24 cellular contexts compared by ENCODE assay signal in the genomic region with DNA sequence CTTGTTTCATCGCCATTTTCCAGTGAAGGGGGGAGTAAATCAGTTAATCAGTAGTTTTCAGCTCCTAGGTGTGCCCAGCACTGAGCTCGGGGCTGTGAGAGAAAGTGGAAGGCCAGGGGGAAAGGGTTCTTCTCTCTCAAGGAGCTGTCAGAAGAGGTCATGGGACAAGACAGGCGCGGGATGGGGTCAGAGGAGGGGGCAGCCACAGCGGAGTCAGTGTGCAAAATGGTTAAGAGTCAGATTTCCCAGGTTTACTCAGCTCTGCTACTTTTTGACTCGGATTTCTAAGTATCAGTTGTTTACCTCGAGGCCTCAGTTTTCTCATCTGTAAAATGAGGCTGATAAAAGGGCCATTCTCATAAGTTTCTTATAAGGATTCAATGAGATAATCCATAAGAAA. TPM values are rescaled to one million over a fixed set of nuclear protein-coding genes. Genes with fewer than 3 reads are reported as not detected.
DNase-seq lines count a peak whose midpoint lies in the region; ATAC-seq and TF ChIP-seq lines count a peak whose summit lies in the region.
"Had no signal": no experiment of that assay in that cellular context is flagged by ENCODE, and none has a peak within 500 bp of the region (broad histone marks: within the 10 kb centered on the region; RNA-seq: fewer than 3 reads in every experiment).

No MANE protein-coding gene starts in this region.

- no peaks in the 10 kb centered on the region for H3K9me2 ChIP-seq in PC-3 (replicated peaks; ENCODE audit: low read length)
- H3K9me2 ChIP-seq: SK-N-SH had no signal

- peaks cover 42% of the 10 kb centered on the region for H3K4me1 Mint-ChIP-seq in T-helper 2 cell treated with Interferon-gamma antibody and Interleukin-4, amounts not matched to agents 5 μg/mL and 100 μg/mL, for 36 hours (ENCODE audit: low read depth)

- H3F3A ChIP-seq in PC-3 (ENCODE audit: low read length, unreplicated experiment) = no peaks in the 10 kb centered on the region

- H3K27ac Mint-ChIP-seq in T-helper 2 cell treated with Interferon-gamma antibody and Interleukin-4, amounts not matched to agents 5 μg/mL and 100 μg/mL, for 36 hours = peak overlapping the region; percentile 77
- H3K27ac Mint-ChIP-seq: activated naive CD4-positive, alpha-beta T cell treated with anti-CD3 and anti-CD28 coated beads, Interleukin-2, amount 10 ng/mL, durations not matched to agents 7 days and 5 days had no signal

- peaks cover 0 to 4% (median 2%) of the 10 kb centered on the region in 11 experiments; a peak in 8 of 22 replicates for H4K20me1 ChIP-seq in BLaER1 treated with 17β-estradiol and CSF1 and Interleukin-3, amounts not matched to agents 10 nM and 100 nM
- no peaks in the 10 kb centered on the region for H4K20me1 ChIP-seq in PC-3 (ENCODE audit: low read length)

- no peaks in the 10 kb centered on the region for H3K79me2 ChIP-seq in PC-3 (ENCODE audit: low read length)

- H3K4me3 ChIP-seq in BLaER1 treated with 17β-estradiol and CSF1 and Interleukin-3, amounts not matched to agents 10 nM and 100 nM = no peak overlapping the region
- H3K4me3 ChIP-seq in PC-3 (ENCODE audit: low read length) = no peak overlapping the region
- H3K4me3 ChIP-seq: A549, coronary artery, smooth muscle cell, testis, vagina had no signal

- H3K4me3 Mint-ChIP-seq in T-helper 2 cell treated with Interferon-gamma antibody and Interleukin-4, amounts not matched to agents 5 μg/mL and 100 μg/mL, for 36 hours = peak overlapping the region; percentile 78
- H3K4me3 Mint-ChIP-seq: activated naive CD4-positive, alpha-beta T cell treated with anti-CD3 and anti-CD28 coated beads, Interleukin-2, amount 10 ng/mL, durations not matched to agents 7 days and 5 days had no signal

- peaks cover 6% of the 10 kb centered on the region for H3K27me3 Mint-ChIP-seq in T-helper 2 cell treated with Interferon-gamma antibody and Interleukin-4, amounts not matched to agents 5 μg/mL and 100 μg/mL, for 36 hours (ENCODE audit: low read depth)

- CTCF ChIA-PET in PC-3 (lab: Charles Lee) = no interaction called here

- H3K9me3 ChIP-seq in BLaER1 treated with 17β-estradiol and CSF1 and Interleukin-3, amounts not matched to agents 10 nM and 100 nM (replicated peaks in 1 of 11) = peaks cover 0 to 7% (median 0%) of the 10 kb centered on the region in 11 experiments; a peak in 3 of 22 replicates
- H3K9me3 ChIP-seq in PC-3 (ENCODE audit: low read length) = no peaks in the 10 kb centered on the region
- H3K9me3 ChIP-seq: SK-N-SH, testis, vagina had no signal

- peaks cover 9 to 62% (median 47%) of the 10 kb centered on the region in 10 experiments; a peak in 18 of 20 replicates for H3K4me1 ChIP-seq in BLaER1 treated with 17β-estradiol and CSF1 and Interleukin-3, amounts not matched to agents 10 nM and 100 nM
- H3K4me1 ChIP-seq in PC-3 (ENCODE audit: insufficient read depth, low read length) = no peaks in the 10 kb centered on the region

- no peaks in the 10 kb centered on the region for H3K36me3 Mint-ChIP-seq in T-helper 2 cell treated with Interferon-gamma antibody and Interleukin-4, amounts not matched to agents 5 μg/mL and 100 μg/mL, for 36 hours (ENCODE audit: low read depth)
- H3K36me3 Mint-ChIP-seq: activated naive CD4-positive, alpha-beta T cell treated with anti-CD3 and anti-CD28 coated beads, Interleukin-2, amount 10 ng/mL, durations not matched to agents 7 days and 5 days; naive thymus-derived CD8-positive, alpha-beta T cell had no signal

- ATAC-seq in PC-3 = no peak
- no peak for ATAC-seq in HG02981 (IDR thresholded peaks at IDR 0.05; ENCODE audit: unreplicated experiment)
- ATAC-seq: A549; naive thymus-derived CD8-positive, alpha-beta T cell had no signal

- H2AFZ ChIP-seq in PC-3 (ENCODE audit: low read length) = no peak overlapping the region

- POLR2A ChIA-PET in PC-3 (lab: Charles Lee; ENCODE audit: unreplicated experiment) = no interaction called here

- no peaks in the 10 kb centered on the region for H3K9me3 Mint-ChIP-seq in T-helper 2 cell treated with Interferon-gamma antibody and Interleukin-4, amounts not matched to agents 5 μg/mL and 100 μg/mL, for 36 hours
- H3K9me3 Mint-ChIP-seq: activated naive CD4-positive, alpha-beta T cell treated with anti-CD3 and anti-CD28 coated beads, Interleukin-2, amount 10 ng/mL, durations not matched to agents 7 days and 5 days; naive thymus-derived CD8-positive, alpha-beta T cell had no signal

- peaks cover 0 to 8% (median 0%) of the 10 kb centered on the region in 11 experiments; a peak in 1 of 22 replicates for H3K27me3 ChIP-seq in BLaER1 treated with 17β-estradiol and CSF1 and Interleukin-3, amounts not matched to agents 10 nM and 100 nM
- H3K27me3 ChIP-seq in PC-3 (ENCODE audit: low read length) = peaks cover 2% of the 10 kb centered on the region; the same call in 1 of the 2 replicates
- H3K27me3 ChIP-seq: testis, vagina had no signal

- no TSS peak for BruUV-seq in PC-3 (replicated peaks; lab: Mats Ljungman, UMichigan)

- H3K27ac ChIP-seq in BLaER1 treated with 17β-estradiol and CSF1 and Interleukin-3, amounts not matched to agents 10 nM and 100 nM = peak overlapping the region in 2 of 11 experiments; percentile 61 to 63; a peak in 2 of 22 replicates
- no peak overlapping the region for H3K27ac ChIP-seq in PC-3 (ENCODE audit: low read length)
- H3K27ac ChIP-seq: A549, coronary artery, testis had no signal

- H3K9ac ChIP-seq in BLaER1 treated with 17β-estradiol and CSF1 and Interleukin-3, amounts not matched to agents 10 nM and 100 nM = peak overlapping the region in 3 of 11 experiments; percentile 35 to 55 (median 50); a peak in 1 of 22 replicates
- no peak overlapping the region for H3K9ac ChIP-seq in PC-3 (ENCODE audit: low read length)
- H3K9ac ChIP-seq: SK-N-SH had no signal

- intact Hi-C loops in posterior vena cava (cut with DNase I) = loop anchor here in 1 of 2 donors (10.0 kb wide), 2 partner anchors 100 to 610 kb away; no protein-coding TSS in a partner anchor
- intact Hi-C loops in PC-3 (cut with micrococcal nuclease) = no loop called here

- no peak for TF ChIP-seq CTCF in PC-3 (conservative IDR thresholded peaks at IDR 0.05; ENCODE audit: low read depth, low read length)

- peak overlapping the region; percentile 61 to 88 (median 79); a peak in 19 of 22 replicates for H3K4me2 ChIP-seq in BLaER1 treated with 17β-estradiol and CSF1 and Interleukin-3, amounts not matched to agents 10 nM and 100 nM
- no peak overlapping the region for H3K4me2 ChIP-seq in PC-3 (ENCODE audit: low read length)
- H3K4me2 ChIP-seq: A549, SK-N-SH had no signal

- no peaks in the 10 kb centered on the region for H3K36me3 ChIP-seq in BLaER1 treated with 17β-estradiol and CSF1 and Interleukin-3, amounts not matched to agents 10 nM and 100 nM
- H3K36me3 ChIP-seq in PC-3 (ENCODE audit: low read depth, low read length) = no peaks in the 10 kb centered on the region
- H3K36me3 ChIP-seq: vagina had no signal

- DNase-seq in activated CD8-positive, alpha-beta memory T cell treated with anti-CD3 and anti-CD28 coated beads for 24 hours = peak; percentile 51
- DNase-seq in activated CD8-positive, alpha-beta memory T cell treated with anti-CD3 and anti-CD28 coated beads, Interleukin-2, amount 50 U/mL, for 48 hours = no peak
- DNase-seq in T-helper 2 cell treated with Interferon-gamma antibody and Interleukin-4, amounts not matched to agents 5 μg/mL and 100 μg/mL, for 36 hours (ENCODE audit: low spot score) = peak; percentile 65
- peak; percentile 63 for DNase-seq in posterior vena cava (ENCODE audit: low spot score)
- DNase-seq in PC-3 = no peak
- DNase-seq in pons (ENCODE audit: low spot score) = no peak
- DNase-seq: activated CD4-positive, alpha-beta T cell treated with anti-CD3 and anti-CD28 coated beads for 1 hour; amygdala; DMS153; effector memory CD4-positive, alpha-beta T cell; KBM-7; kidney; NCI-H510A; OCI-M1; SK-N-SH; testis had no signal

RNA-seq across cellular contexts. Expression of a gene that starts 4.3 kb away (rescaled TPM):
- 10 to 100 TPM; 32.4 to 33.1 TPM for total RNA-seq in posterior vena cava
- not detected in 2 replicates for total RNA-seq in PC-3 (2014; rRNA removed)

Comparison
In these comparisons a context has a peak if more than half of its experiments do, and no peak if none do; other contexts are left out.
1. DNase-seq: peak in activated CD8-positive, alpha-beta memory T cell treated with anti-CD3 and anti-CD28 coated beads for 24 hours (single experiment), T-helper 2 cell treated with Interferon-gamma antibody and Interleukin-4, amounts not matched to agents 5 μg/mL and 100 μg/mL, for 36 hours (single experiment) and posterior vena cava (single experiment); none in activated CD8-positive, alpha-beta memory T cell treated with anti-CD3 and anti-CD28 coated beads, Interleukin-2, amount 50 U/mL, for 48 hours (single experiment), PC-3 (single experiment) and pons (single experiment).
2. RNA of a gene that starts 4.3 kb away (total RNA-seq): 32.4 to 33.1 TPM in posterior vena cava; not detected in PC-3; every median in the first group is over 10 times any median in the second.